In the genomic region with DNA sequence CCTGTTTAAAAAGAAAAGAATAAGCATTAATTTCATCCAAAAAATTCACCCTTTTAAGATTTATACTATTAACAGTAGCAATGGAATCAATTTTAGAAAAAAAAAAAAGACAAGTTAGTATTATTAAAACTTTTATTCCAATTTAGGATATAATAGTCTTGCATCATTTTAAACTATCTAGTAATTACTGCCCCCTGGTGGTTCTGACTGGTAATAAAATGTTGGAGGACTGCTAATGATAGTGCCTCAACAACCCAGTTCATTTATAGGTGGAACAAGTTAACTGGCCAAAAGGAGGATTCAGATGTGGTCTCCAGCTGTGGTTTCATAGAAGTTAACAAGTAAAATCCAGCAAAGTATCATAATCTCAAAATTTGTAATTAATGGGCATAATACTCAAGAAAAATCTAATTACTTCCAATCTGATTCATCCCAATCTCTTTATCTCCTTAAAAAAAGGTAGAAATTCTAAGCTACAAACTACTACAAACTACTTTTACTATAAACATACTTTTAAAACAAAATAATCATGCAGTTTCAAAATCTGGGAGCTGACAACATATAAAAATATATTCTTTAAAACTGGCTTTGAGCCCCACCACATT, we compare ENCODE assay signal across 8 cellular contexts. TPM values are rescaled to one million over a fixed set of nuclear protein-coding genes. Genes with fewer than 3 reads are reported as not detected.
A peak's percentile ranks its signal among the peaks of the same experiment; 100 is the strongest.
DNase-seq lines count a peak whose midpoint lies in the region; ATAC-seq and TF ChIP-seq lines count a peak whose summit lies in the region.

No MANE protein-coding gene starts in this region.

- peak; percentile 62 for ATAC-seq in left colon

- intact Hi-C loops in left colon (cut with DNase I, micrococcal nuclease) (no loop called here), stomach (cut with DNase I; ENCODE audit: low total_unique reads) (no loop called here)

- H3K4me3 ChIP-seq in MG63 (no peak overlapping the region), SK-N-MC (no peak overlapping the region), cardiac fibroblast (replicated peaks in 1 of 2; ENCODE audit: low read depth in 2 of 2, low read length in 2 of 2) (no peak overlapping the region), stomach (no peak overlapping the region)

- H3K27me3 ChIP-seq in MG63 (no peaks in the 10 kb centered on the region), stomach (no peaks in the 10 kb centered on the region)

- H3K27ac ChIP-seq in SK-N-MC: no peak overlapping the region
- H3K27ac ChIP-seq in stomach: no peak overlapping the region

- TF ChIP-seq EP300 in stomach (IDR thresholded peaks at IDR 0.05): no peak

- H3K4me1 ChIP-seq in stomach: no peaks in the 10 kb centered on the region

- no peak overlapping the region for H3K9ac ChIP-seq in SK-N-MC (ENCODE audit: insufficient read length)

- TF ChIP-seq CTCF in cardiac fibroblast (IDR thresholded peaks at IDR 0.05; ENCODE audit: low read depth, low read length) (peak; percentile 37), stomach (IDR thresholded peaks at IDR 0.05) (peak in 5 of 7 experiments; percentile 37 to 81 (median 51))

- no peaks in the 10 kb centered on the region for H3K9me3 ChIP-seq in MG63
- H3K9me3 ChIP-seq in SK-N-MC (ENCODE audit: low read depth, low read length): no peaks in the 10 kb centered on the region
- no peaks in the 10 kb centered on the region for H3K9me3 ChIP-seq in stomach

- peak; percentile 11 to 23 for DNase-seq in stimulated activated CD4-positive, alpha-beta T cell treated with anti-CD3 and anti-CD28 coated beads, Interleukin-15, amount 100 ng/mL, for 48 hours (ENCODE audit: low read depth in 2 of 2)
- DNase-seq in stimulated activated CD4-positive, alpha-beta T cell treated with anti-CD3 and anti-CD28 coated beads, Interleukin-4, amount 100 ng/mL, for 1 hour: no peak
- DNase-seq in HCEC 1CT: peak; percentile 52
- DNase-seq in MG63: peak; percentile 6
- peak; percentile 61 for DNase-seq in SK-N-MC (ENCODE audit: low read depth, low spot score)
- peak; percentile 73 to 81 for DNase-seq in cardiac fibroblast (ENCODE audit: low read depth in 2 of 2)
- peak in 1 of 2 donors; percentile 15 for DNase-seq in left colon
- DNase-seq in stomach: no peak

- no peak for TF ChIP-seq POLR2A in stomach (IDR thresholded peaks at IDR 0.05)

- H3K36me3 ChIP-seq in MG63: peaks cover 33% of the 10 kb centered on the region
- peaks cover 41% of the 10 kb centered on the region for H3K36me3 ChIP-seq in SK-N-MC (ENCODE audit: insufficient read depth, low read length)
- peaks cover 0 to 71% (median 62%) of the 10 kb centered on the region in 4 donors for H3K36me3 ChIP-seq in stomach

RNA-seq across cellular contexts. Expression of a gene that starts 30.7 kb away (rescaled TPM):
- not detected in 2 replicates for total RNA-seq in MG63 (2014; rRNA removed; shearing (Covaris generic); ENCODE audit: low replicate concordance)
- 1 to 10 TPM in 1 of 2 donors, not detected in 1; 1.0 TPM for total RNA-seq in left colon
- 1 to 10 TPM in 2 of 5 donors, not detected in 3; 1.5 to 2.2 TPM for total RNA-seq in stomach
- polyA plus RNA-seq in stomach: under 1 TPM in 1 of 3 donors, not detected in 2; 0.33 TPM

RNA-seq across cellular contexts. Expression of a gene that starts 50.2 kb away (rescaled TPM):
- total RNA-seq in MG63 (2014; rRNA removed; shearing (Covaris generic); ENCODE audit: low replicate concordance): 94.1 and 171 TPM in 2 replicates
- total RNA-seq in left colon (10 to 100 TPM; 76.1 to 81.0 TPM), stomach (100 to 1,000 TPM in 2 of 5 donors, 10 to 100 TPM in 3; 30.9 to 213 (median 54.7) TPM)
- polyA plus RNA-seq in stomach: 10 to 100 TPM; 33.8 to 77.9 (median 55.7) TPM

RNA-seq across cellular contexts. Expression of a gene that starts 51.0 kb away (rescaled TPM):
- total RNA-seq in MG63 (2014; rRNA removed; shearing (Covaris generic); ENCODE audit: low replicate concordance): 3.5 and 11.9 TPM in 2 replicates
- total RNA-seq in left colon: 1 to 10 TPM in 1 of 2 donors, under 1 TPM in 1; 0.92 to 1.7 TPM
- total RNA-seq in stomach: 1 to 10 TPM in 2 of 5 donors, not detected in 3; 5.9 to 7.9 TPM
- 1 to 10 TPM; 6.2 to 8.6 (median 6.4) TPM for polyA plus RNA-seq in stomach

Comparison
In these comparisons a context has a peak if more than half of its experiments do, and no peak if none do; other contexts are left out.
1. DNase-seq: peak in stimulated activated CD4-positive, alpha-beta T cell treated with anti-CD3 and anti-CD28 coated beads, Interleukin-15, amount 100 ng/mL, for 48 hours (2 of 2), HCEC 1CT (single experiment), MG63 (single experiment), SK-N-MC (single experiment) and cardiac fibroblast (2 of 2); none in stimulated activated CD4-positive, alpha-beta T cell treated with anti-CD3 and anti-CD28 coated beads, Interleukin-4, amount 100 ng/mL, for 1 hour (single experiment) and stomach (single experiment).